ENCODE assay signal across 1 cellular context in genomic region chr11:125568970-125569912, GRCh38.
TF ChIP-seq lines count a peak whose summit lies in the region.

Gene EI24, plus strand, starts transcription at chr11:125569477. Its CDS starts 3,051 bp downstream, at chr11:125572528.

TF ChIP-seq in GM12878, 131 proteins besides CTCF, POLR2A, EP300 and RAD21 (continued from another document):
- TF ChIP-seq, protein P1, sequence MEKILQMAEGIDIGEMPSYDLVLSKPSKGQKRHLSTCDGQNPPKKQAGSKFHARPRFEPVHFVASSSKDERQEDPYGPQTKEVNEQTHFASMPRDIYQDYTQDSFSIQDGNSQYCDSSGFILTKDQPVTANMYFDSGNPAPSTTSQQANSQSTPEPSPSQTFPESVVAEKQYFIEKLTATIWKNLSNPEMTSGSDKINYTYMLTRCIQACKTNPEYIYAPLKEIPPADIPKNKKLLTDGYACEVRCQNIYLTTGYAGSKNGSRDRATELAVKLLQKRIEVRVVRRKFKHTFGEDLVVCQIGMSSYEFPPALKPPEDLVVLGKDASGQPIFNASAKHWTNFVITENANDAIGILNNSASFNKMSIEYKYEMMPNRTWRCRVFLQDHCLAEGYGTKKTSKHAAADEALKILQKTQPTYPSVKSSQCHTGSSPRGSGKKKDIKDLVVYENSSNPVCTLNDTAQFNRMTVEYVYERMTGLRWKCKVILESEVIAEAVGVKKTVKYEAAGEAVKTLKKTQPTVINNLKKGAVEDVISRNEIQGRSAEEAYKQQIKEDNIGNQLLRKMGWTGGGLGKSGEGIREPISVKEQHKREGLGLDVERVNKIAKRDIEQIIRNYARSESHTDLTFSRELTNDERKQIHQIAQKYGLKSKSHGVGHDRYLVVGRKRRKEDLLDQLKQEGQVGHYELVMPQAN (conservative IDR thresholded peaks at IDR 0.05), result peak; percentile 77
- TF ChIP-seq IKZF2 (IDR thresholded peaks at IDR 0.05) (peak; percentile 52 to 60; a peak in 3 of 4 replicates), NFIC (IDR thresholded peaks at IDR 0.05; ENCODE audit: low read depth, low read length) (no peak), RBBP5 (conservative IDR thresholded peaks at IDR 0.05) (no peak), RAD51 (IDR thresholded peaks at IDR 0.05) (peak; percentile 26; the same call in 1 of the 2 replicates), CREM (IDR thresholded peaks at IDR 0.05; ENCODE audit: low read depth) (peak; percentile 50; the same call in 1 of the 2 replicates), ZNF687 (IDR thresholded peaks at IDR 0.05) (peak; percentile 89), HDGF (IDR thresholded peaks at IDR 0.05) (0 out of 2 replicates have a peak, but pooled peaks have one; percentile 17), POU2F2 (IDR thresholded peaks at IDR 0.05; ENCODE audit: borderline replicate concordance, low read depth, low read length) (peak; percentile 10; the same call in 1 of the 3 replicates), MLLT1 (IDR thresholded peaks at IDR 0.05) (0 out of 2 replicates have a peak, but pooled peaks have one; percentile 43), BHLHE40 (IDR thresholded peaks at IDR 0.05; ENCODE audit: borderline replicate concordance in 1 of 2, low read depth in 2 of 2, low read length in 1 of 2) (peak; percentile 31 to 89; a peak in 3 of 4 replicates), MAX (IDR thresholded peaks at IDR 0.05; ENCODE audit: low read depth, low read length) (peak; percentile 50; the same call in 1 of the 2 replicates), TCF3 (IDR thresholded peaks at IDR 0.05; ENCODE audit: borderline replicate concordance, insufficient read depth, low read depth, low read length) (0 out of 2 replicates have a peak, but pooled peaks have one; percentile 27), MTA2 (IDR thresholded peaks at IDR 0.05; ENCODE audit: low read depth) (0 out of 2 replicates have a peak, but pooled peaks have one; percentile 9), NR2F1 (conservative IDR thresholded peaks at IDR 0.05) (no peak; the same call in none of the 2 replicates), LARP7 (IDR thresholded peaks at IDR 0.05) (peak; percentile 97), POLR2AphosphoS5 (IDR thresholded peaks at IDR 0.05; ENCODE audit: low read length) (peak; percentile 62; the same call in 1 of the 2 replicates), TAF1 (IDR thresholded peaks at IDR 0.05; ENCODE audit: borderline replicate concordance, low read depth, low read length) (peak; percentile 43; the same call in 1 of the 2 replicates)
- TF ChIP-seq, protein P2, sequence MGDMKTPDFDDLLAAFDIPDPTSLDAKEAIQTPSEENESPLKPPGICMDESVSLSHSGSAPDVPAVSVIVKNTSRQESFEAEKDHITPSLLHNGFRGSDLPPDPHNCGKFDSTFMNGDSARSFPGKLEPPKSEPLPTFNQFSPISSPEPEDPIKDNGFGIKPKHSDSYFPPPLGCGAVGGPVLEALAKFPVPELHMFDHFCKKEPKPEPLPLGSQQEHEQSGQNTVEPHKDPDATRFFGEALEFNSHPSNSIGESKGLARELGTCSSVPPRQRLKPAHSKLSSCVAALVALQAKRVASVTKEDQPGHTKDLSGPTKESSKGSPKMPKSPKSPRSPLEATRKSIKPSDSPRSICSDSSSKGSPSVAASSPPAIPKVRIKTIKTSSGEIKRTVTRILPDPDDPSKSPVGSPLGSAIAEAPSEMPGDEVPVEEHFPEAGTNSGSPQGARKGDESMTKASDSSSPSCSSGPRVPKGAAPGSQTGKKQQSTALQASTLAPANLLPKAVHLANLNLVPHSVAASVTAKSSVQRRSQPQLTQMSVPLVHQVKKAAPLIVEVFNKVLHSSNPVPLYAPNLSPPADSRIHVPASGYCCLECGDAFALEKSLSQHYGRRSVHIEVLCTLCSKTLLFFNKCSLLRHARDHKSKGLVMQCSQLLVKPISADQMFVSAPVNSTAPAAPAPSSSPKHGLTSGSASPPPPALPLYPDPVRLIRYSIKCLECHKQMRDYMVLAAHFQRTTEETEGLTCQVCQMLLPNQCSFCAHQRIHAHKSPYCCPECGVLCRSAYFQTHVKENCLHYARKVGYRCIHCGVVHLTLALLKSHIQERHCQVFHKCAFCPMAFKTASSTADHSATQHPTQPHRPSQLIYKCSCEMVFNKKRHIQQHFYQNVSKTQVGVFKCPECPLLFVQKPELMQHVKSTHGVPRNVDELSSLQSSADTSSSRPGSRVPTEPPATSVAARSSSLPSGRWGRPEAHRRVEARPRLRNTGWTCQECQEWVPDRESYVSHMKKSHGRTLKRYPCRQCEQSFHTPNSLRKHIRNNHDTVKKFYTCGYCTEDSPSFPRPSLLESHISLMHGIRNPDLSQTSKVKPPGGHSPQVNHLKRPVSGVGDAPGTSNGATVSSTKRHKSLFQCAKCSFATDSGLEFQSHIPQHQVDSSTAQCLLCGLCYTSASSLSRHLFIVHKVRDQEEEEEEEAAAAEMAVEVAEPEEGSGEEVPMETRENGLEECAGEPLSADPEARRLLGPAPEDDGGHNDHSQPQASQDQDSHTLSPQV (IDR thresholded peaks at IDR 0.05), result 0 out of 2 replicates have a peak, but pooled peaks have one; percentile 33
TF ChIP-seq in GM12878: peak in this region for 50.
